In genomic region chr12:70661762-70662161, GRCh38 we compare ENCODE assay signal across 11 cellular contexts. TPM values are rescaled to one million over a fixed set of nuclear protein-coding genes. Genes with fewer than 3 reads are reported as not detected.
DNase-seq lines count a peak whose midpoint lies in the region; ATAC-seq and TF ChIP-seq lines count a peak whose summit lies in the region.
"Had no signal": no experiment of that assay in that cellular context is flagged by ENCODE, and none has a peak within 500 bp of the region (broad histone marks: within the 10 kb centered on the region; RNA-seq: fewer than 3 reads in every experiment).

No MANE protein-coding gene starts in this region.

- no peak for TF ChIP-seq CTCF in A673 (conservative IDR thresholded peaks at IDR 0.05; ENCODE audit: low read depth, low read length)
- TF ChIP-seq CTCF in MM.1S (IDR thresholded peaks at IDR 0.05; ENCODE audit: low read length), result no peak

- H3K79me2 ChIP-seq in MM.1S (ENCODE audit: low read length), result no peaks in the 10 kb centered on the region

- H4K20me1 ChIP-seq in MM.1S (ENCODE audit: insufficient read depth, low read length), result no peaks in the 10 kb centered on the region

- CTCF ChIA-PET in A673 (lab: Charles Lee), result no interaction called here

- H3K36me3 ChIP-seq in A673 (ENCODE audit: insufficient read depth, low read length, poor library complexity, severe bottlenecking) (no peaks in the 10 kb centered on the region), MM.1S (replicated peaks; ENCODE audit: insufficient read depth, low read length) (no peaks in the 10 kb centered on the region)

- no peaks in the 10 kb centered on the region for H3F3A ChIP-seq in MM.1S (ENCODE audit: insufficient read depth, low read length)

- DNase-seq in A673 (ENCODE audit: low spot score), result peak; percentile 28
- peak; percentile 78 for DNase-seq in HCEC 1CT
- peak; percentile 43 for DNase-seq in amniotic epithelial cell (ENCODE audit: low read depth)
- peak; percentile 87 for DNase-seq in iris pigment epithelial cell (ENCODE audit: low read depth)
- no peak for DNase-seq in MM.1S
- no peak for DNase-seq in T-helper 1 cell
- DNase-seq: activated CD4-positive, alpha-beta T cell treated with anti-CD3 and anti-CD28 coated beads for 36 hours had no signal

- no peak overlapping the region for H2AFZ ChIP-seq in MM.1S (ENCODE audit: low read length)

- H3K4me3 ChIP-seq in A673 (ENCODE audit: low read depth, low read length, poor library complexity, severe bottlenecking) (no peak overlapping the region), MM.1S (ENCODE audit: low read length) (no peak overlapping the region)
- H3K4me3 ChIP-seq: lung had no signal

- H3K4me2 ChIP-seq in MM.1S (ENCODE audit: low read depth, low read length), result no peak overlapping the region

- no peaks in the 10 kb centered on the region for H3K4me1 ChIP-seq in A673 (ENCODE audit: insufficient read depth, low read length, poor library complexity, severe bottlenecking)
- H3K4me1 ChIP-seq in MM.1S (ENCODE audit: low read length), result peaks cover 16% of the 10 kb centered on the region

- no peak overlapping the region for H3K27ac ChIP-seq in A673 (ENCODE audit: low read depth, low read length, poor library complexity, severe bottlenecking)
- H3K27ac ChIP-seq in MM.1S (ENCODE audit: low read length), result no peak overlapping the region

- H3K27me3 ChIP-seq in A673 (replicated peaks; ENCODE audit: insufficient read depth, low read depth, low read length, poor library complexity) (no peaks in the 10 kb centered on the region), MM.1S (replicated peaks; ENCODE audit: insufficient read depth, low read length) (no peaks in the 10 kb centered on the region)

- no peak overlapping the region for H3K9ac ChIP-seq in MM.1S (ENCODE audit: low read length)

- intact Hi-C loops in A673 (cut with micrococcal nuclease; ENCODE audit: unreplicated experiment), result no loop called here

- H3K9me2 ChIP-seq in MM.1S (replicated peaks; ENCODE audit: insufficient read depth, low read length), result no peaks in the 10 kb centered on the region

- no peaks in the 10 kb centered on the region for H3K9me3 ChIP-seq in A673 (ENCODE audit: low read depth, low read length, poor library complexity, severe bottlenecking)
- no peaks in the 10 kb centered on the region for H3K9me3 ChIP-seq in MM.1S (replicated peaks; ENCODE audit: insufficient read depth, low read length)

- no peak for ATAC-seq in HG03280 (IDR thresholded peaks at IDR 0.05; ENCODE audit: unreplicated experiment)
- no peak for ATAC-seq in HG03196 (IDR thresholded peaks at IDR 0.05; ENCODE audit: unreplicated experiment)
- ATAC-seq: activated CD4-positive, alpha-beta T cell treated with anti-CD3 and anti-CD28 coated beads for 36 hours; stimulated activated effector memory CD8-positive, alpha-beta T cell treated with anti-CD3 and anti-CD28 coated beads, Interleukin-12 subunit alpha, Interleukin-12 subunit beta, amount 100 ng/mL, for 72 hours had no signal

- no TSS peak for BruUV-seq in A673 (replicated peaks; lab: Mats Ljungman, UMichigan)

- POLR2A ChIA-PET in A673 (lab: Charles Lee; ENCODE audit: low non-redundant PET), result no interaction called here

RNA-seq across cellular contexts. Expression of gene PTPRB, which starts 24.5 kb away (rescaled TPM):
- not detected in 2 replicates for total RNA-seq in A673 (2021)
- total RNA-seq: activated CD4-positive, alpha-beta T cell treated with anti-CD3 and anti-CD28 coated beads for 36 hours had no signal

Comparison
In these comparisons a context has a peak if more than half of its experiments do, and no peak if none do; other contexts are left out.
1. DNase-seq: peak in A673 (single experiment), HCEC 1CT (single experiment), amniotic epithelial cell (single experiment) and iris pigment epithelial cell (single experiment); none in MM.1S (single experiment) and T-helper 1 cell (0 of 5).